Comparison of ENCODE assay signal across 10 cellular contexts in the genomic region with DNA sequence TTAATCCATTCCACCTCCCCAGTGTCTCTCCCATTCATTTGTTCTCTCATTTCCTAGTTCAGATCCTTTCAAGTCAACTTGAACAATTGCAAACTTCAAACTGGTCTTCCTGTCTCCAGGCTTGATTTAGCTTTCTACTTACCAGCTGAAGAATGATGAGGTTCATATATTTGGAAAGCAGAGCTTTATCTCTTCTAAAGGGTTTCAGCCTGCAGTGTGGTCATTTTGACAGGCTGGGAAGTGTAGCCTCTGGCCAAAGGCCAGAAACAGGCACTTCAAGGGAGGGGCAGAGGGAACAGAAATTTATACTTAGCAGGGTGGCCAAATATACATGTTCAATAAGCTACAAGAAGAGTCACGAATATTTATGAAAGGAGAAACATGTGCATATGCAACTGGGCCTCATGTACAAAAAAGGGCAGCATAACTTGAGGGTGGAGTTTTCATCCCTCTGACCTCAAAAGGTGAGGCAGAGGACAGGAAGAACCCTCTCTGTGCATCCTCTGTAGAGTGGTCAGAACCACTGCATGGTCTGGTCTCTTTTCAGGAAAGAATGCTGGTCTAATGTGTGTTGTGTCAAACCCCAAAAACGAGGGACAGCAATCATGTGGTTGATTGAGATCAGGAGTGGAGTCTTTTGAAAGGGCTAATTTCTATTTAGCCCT. TPM values are rescaled to one million over a fixed set of nuclear protein-coding genes. Genes with fewer than 3 reads are reported as not detected.
DNase-seq lines count a peak whose midpoint lies in the region; ATAC-seq and TF ChIP-seq lines count a peak whose summit lies in the region.
"Had no signal": no experiment of that assay in that cellular context is flagged by ENCODE, and none has a peak within 500 bp of the region (broad histone marks: within the 10 kb centered on the region; RNA-seq: fewer than 3 reads in every experiment).

No MANE protein-coding gene starts in this region.

- no peaks in the 10 kb centered on the region for H3K9me3 ChIP-seq in Karpas-422 (ENCODE audit: low read length)
- no peaks in the 10 kb centered on the region for H3K9me3 ChIP-seq in heart right ventricle
- no peaks in the 10 kb centered on the region for H3K9me3 ChIP-seq in spleen

- H2AFZ ChIP-seq in Karpas-422 (ENCODE audit: low read length), result peak overlapping the region; percentile 21; the same call in 1 of the 2 replicates

- DNase-seq in Karpas-422, result no peak
- DNase-seq in astrocyte of the hippocampus (ENCODE audit: low read depth, low spot score), result peak; percentile 12
- DNase-seq in heart right ventricle, result no peak
- no peak for DNase-seq in spleen
- DNase-seq in GM13976 (ENCODE audit: low spot score), result no peak
- DNase-seq: naive thymus-derived CD4-positive, alpha-beta T cell; NCI-H1694 had no signal

- H3K79me2 ChIP-seq in Karpas-422 (ENCODE audit: low read length), result no peaks in the 10 kb centered on the region

- H3K9me2 ChIP-seq in Karpas-422 (replicated peaks; ENCODE audit: insufficient read depth, low read length), result no peaks in the 10 kb centered on the region

- H3K27ac ChIP-seq in Karpas-422 (ENCODE audit: low read length) (no peak overlapping the region), heart right ventricle (peak overlapping the region in 2 of 10 donors; percentile 31), spleen (peak overlapping the region in 5 of 8 donors; percentile 1 to 44 (median 27))

- peaks cover 16% of the 10 kb centered on the region for H3K4me1 ChIP-seq in Karpas-422 (ENCODE audit: low read length)
- peaks cover 0 to 17% (median 12%) of the 10 kb centered on the region in 9 donors for H3K4me1 ChIP-seq in heart right ventricle
- peaks cover 0 to 14% (median 8%) of the 10 kb centered on the region in 6 donors for H3K4me1 ChIP-seq in spleen

- no peak for TF ChIP-seq CTCF in heart right ventricle (IDR thresholded peaks at IDR 0.05)
- no peak for TF ChIP-seq CTCF in spleen (IDR thresholded peaks at IDR 0.05 in 8 of 11, conservative IDR thresholded peaks at IDR 0.05 in 3 of 11)
- no peak for TF ChIP-seq CTCF in GM13976 (IDR thresholded peaks at IDR 0.05; ENCODE audit: borderline replicate concordance, control extremely low read depth, extremely low read depth, insufficient read depth, missing control alignments)

- H3K4me2 ChIP-seq in Karpas-422 (ENCODE audit: low read depth, low read length, poor library complexity, severe bottlenecking), result no peak overlapping the region

- no peak overlapping the region for H3K9ac ChIP-seq in Karpas-422 (ENCODE audit: low read length)

- intact Hi-C loops in heart right ventricle (cut with DNase I) (no loop called here), spleen (cut with DNase I; ENCODE audit: low total_unique reads) (no loop called here)

- in situ Hi-C loops in GM13976 (cut with MboI; ENCODE audit: low sequenced_read_pairs, unreplicated experiment), result no loop called here

- ATAC-seq in heart right ventricle, result peak in 5 of 8 donors; percentile 42 to 71 (median 55)
- no peak for ATAC-seq in HG03196 (IDR thresholded peaks at IDR 0.05; ENCODE audit: unreplicated experiment)
- ATAC-seq in HG03442 (IDR thresholded peaks at IDR 0.05; ENCODE audit: unreplicated experiment), result no peak
- ATAC-seq in GM21529 (IDR thresholded peaks at IDR 0.05; ENCODE audit: unreplicated experiment), result no peak
- ATAC-seq: naive thymus-derived CD4-positive, alpha-beta T cell had no signal

- H3K4me3 ChIP-seq in Karpas-422 (ENCODE audit: low read length), result no peak overlapping the region
- H3K4me3 ChIP-seq in heart right ventricle, result peak overlapping the region in 5 of 10 donors; percentile 17 to 34 (median 22)
- no peak overlapping the region for H3K4me3 ChIP-seq in spleen

- no peak for TF ChIP-seq POLR2A in spleen (IDR thresholded peaks at IDR 0.05)

- H3K36me3 ChIP-seq in Karpas-422 (ENCODE audit: insufficient read depth, low read length) (no peaks in the 10 kb centered on the region), heart right ventricle (no peaks in the 10 kb centered on the region), spleen (no peaks in the 10 kb centered on the region)

- WGBS in heart right ventricle, 2 donors, result 45% methylated on average over 2 of the region's 2 CpGs
- WGBS in spleen, 5 donors, result 44 to 71% (median 60%) methylated on average over 2 of the region's 2 CpGs

- H3K27me3 ChIP-seq in Karpas-422 (ENCODE audit: low read length) (no peaks in the 10 kb centered on the region), heart right ventricle (no peaks in the 10 kb centered on the region), spleen (replicated peaks in 1 of 7) (no peaks in the 10 kb centered on the region)

- H4K20me1 ChIP-seq in Karpas-422 (ENCODE audit: insufficient read depth, low read depth, low read length), result no peaks in the 10 kb centered on the region

RNA-seq across cellular contexts. Expression of a gene that starts 34.0 kb away (rescaled TPM):
- 314 and 317 TPM in 2 replicates for total RNA-seq in Karpas-422 (2014; rRNA removed; shearing (Covaris generic); ENCODE audit: low replicate concordance)
- 100 to 1,000 TPM; 126 to 189 (median 159) TPM for total RNA-seq in heart right ventricle
- 10 to 100 TPM; 49.5 to 72.7 TPM for polyA plus RNA-seq in heart right ventricle
- 100 to 1,000 TPM; 133 to 176 (median 160) TPM for total RNA-seq in spleen
- polyA plus RNA-seq in spleen, result 10 to 100 TPM; 27.6 to 31.4 (median 28.6) TPM

Comparison
In these comparisons a context has a peak if more than half of its experiments do, and no peak if none do; other contexts are left out.
1. ATAC-seq: peak in heart right ventricle (5 of 8); none in HG03196 (single experiment), HG03442 (single experiment) and GM21529 (single experiment).